ENCODE assay signal across 28 cellular contexts in genomic region chr7:143199040-143199439, GRCh38. TPM values are rescaled to one million over a fixed set of nuclear protein-coding genes. Genes with fewer than 3 reads are reported as not detected.
DNase-seq lines count a peak whose midpoint lies in the region; ATAC-seq and TF ChIP-seq lines count a peak whose summit lies in the region.
"Had no signal": no experiment of that assay in that cellular context is flagged by ENCODE, and none has a peak within 500 bp of the region (broad histone marks: within the 10 kb centered on the region; RNA-seq: fewer than 3 reads in every experiment).

No MANE protein-coding gene starts in this region.

- H3K27me3 Mint-ChIP-seq in naive thymus-derived CD8-positive, alpha-beta T cell: peaks cover 4 to 27% (median 13%) of the 10 kb centered on the region in 5 donors
- H3K27me3 Mint-ChIP-seq: progenitor cell of endocrine pancreas had no signal

- ATAC-seq in GM18909 (IDR thresholded peaks at IDR 0.05; ENCODE audit: poor library complexity, unreplicated experiment): peak; percentile 54
- ATAC-seq in HG02642 (IDR thresholded peaks at IDR 0.05; ENCODE audit: poor library complexity, unreplicated experiment): peak; percentile 61
- no peak for ATAC-seq in omental fat pad (ENCODE audit: low FRiP score)
- no peak for ATAC-seq in naive thymus-derived CD8-positive, alpha-beta T cell
- ATAC-seq: left cardiac atrium, PC-3, T-helper 17 cell had no signal

- H3K4me3 Mint-ChIP-seq in naive thymus-derived CD8-positive, alpha-beta T cell: no peak overlapping the region
- H3K4me3 Mint-ChIP-seq: activated CD4-positive, alpha-beta memory T cell treated with anti-CD3 and anti-CD28 coated beads for 36 hours; activated naive CD4-positive, alpha-beta T cell treated with anti-CD3 and anti-CD28 coated beads for 36 hours; nephron progenitor cell; T-helper 17 cell had no signal

- no peak for TF ChIP-seq CTCF in omental fat pad (IDR thresholded peaks at IDR 0.05)

- in situ Hi-C loops in SK-MEL-5 (cut with HindIII; ENCODE audit: low pct_unique_long_range_greater_than_20kb, low sequenced_read_pairs): no loop called here

- DNase-seq in Daoy (ENCODE audit: low read depth) (peak; percentile 19), SK-MEL-5 (ENCODE audit: low read depth, low spot score) (peak; percentile 55), HuH-7.5 (ENCODE audit: low spot score) (no peak), NCI-H1694 (lab: John Stamatoyannopoulos, UW) (no peak), omental fat pad (ENCODE audit: low spot score) (no peak)
- no peak for DNase-seq in naive thymus-derived CD8-positive, alpha-beta T cell
- DNase-seq: activated CD4-positive, alpha-beta memory T cell treated with anti-CD3 and anti-CD28 coated beads for 36 hours; activated naive CD4-positive, alpha-beta T cell treated with anti-CD3 and anti-CD28 coated beads for 36 hours; activated T-cell treated with anti-CD3 and anti-CD28 coated beads, Interleukin-2, amount 50 U/mL, for 1 hour; Calu3; cerebellar nuclear complex; esophagus squamous epithelium; left cardiac atrium; NCI-H1092; NCI-H526; nephron progenitor cell; PC-3; SIG-M5; stimulated activated CD4-positive, alpha-beta T cell treated with anti-CD3 and anti-CD28 coated beads, Interleukin-2, amount 100 ng/mL, for 24 hours; T-helper 17 cell; uterus had no signal

- peaks cover 0 to 3% (median 0%) of the 10 kb centered on the region in 3 donors for H3K36me3 Mint-ChIP-seq in naive thymus-derived CD8-positive, alpha-beta T cell
- H3K36me3 Mint-ChIP-seq: activated CD4-positive, alpha-beta memory T cell treated with anti-CD3 and anti-CD28 coated beads for 36 hours had no signal

- H3K4me1 Mint-ChIP-seq in naive thymus-derived CD8-positive, alpha-beta T cell: peaks cover 0 to 2% (median 0%) of the 10 kb centered on the region in 4 donors
- H3K4me1 Mint-ChIP-seq: nephron progenitor cell had no signal

- POLR2A ChIA-PET in naive thymus-derived CD8-positive, alpha-beta T cell (lab: Charles Lee): no interaction called here

- no peaks in the 10 kb centered on the region for H3K9me3 Mint-ChIP-seq in naive thymus-derived CD8-positive, alpha-beta T cell
- H3K9me3 Mint-ChIP-seq: activated CD4-positive, alpha-beta memory T cell treated with anti-CD3 and anti-CD28 coated beads for 36 hours; activated naive CD4-positive, alpha-beta T cell treated with anti-CD3 and anti-CD28 coated beads for 36 hours had no signal

- no peak overlapping the region for H3K27ac Mint-ChIP-seq in naive thymus-derived CD8-positive, alpha-beta T cell
- H3K27ac Mint-ChIP-seq: activated CD4-positive, alpha-beta memory T cell treated with anti-CD3 and anti-CD28 coated beads for 36 hours; activated naive CD4-positive, alpha-beta T cell treated with anti-CD3 and anti-CD28 coated beads for 36 hours; nephron progenitor cell; progenitor cell of endocrine pancreas; T-helper 17 cell had no signal

RNA-seq across cellular contexts. Expression of gene TAS2R39, which starts 15.8 kb away (rescaled TPM):
- total RNA-seq in Daoy (2014; rRNA removed; shearing (Covaris generic)): not detected in 2 replicates
- total RNA-seq in SK-MEL-5 (2014; rRNA removed; shearing (Covaris generic)): not detected in 2 replicates
- not detected in 2 replicates for polyA plus RNA-seq in SK-MEL-5 (2015; cell fraction: cytosol; rRNA removed)
- not detected in 2 replicates for polyA plus RNA-seq in SK-MEL-5 (2015; cell fraction: nucleus; rRNA removed)
- not detected for total RNA-seq in omental fat pad
- not detected for total RNA-seq in naive thymus-derived CD8-positive, alpha-beta T cell
- polyA plus RNA-seq in naive thymus-derived CD8-positive, alpha-beta T cell: not detected
- total RNA-seq: A673; activated CD4-positive, alpha-beta memory T cell treated with anti-CD3 and anti-CD28 coated beads for 36 hours; activated naive CD4-positive, alpha-beta T cell treated with anti-CD3 and anti-CD28 coated beads for 36 hours; astrocyte; Calu3; esophagus squamous epithelium; left cardiac atrium; mesenteric fat pad; PC-3; progenitor cell of endocrine pancreas; subcutaneous adipose tissue; T-helper 17 cell; uterus had no signal

RNA-seq across cellular contexts. Expression of gene TAS2R40, which starts 22.8 kb away (rescaled TPM):
- not detected in 2 replicates for total RNA-seq in Daoy (2014; rRNA removed; shearing (Covaris generic))
- not detected in 2 replicates for total RNA-seq in SK-MEL-5 (2014; rRNA removed; shearing (Covaris generic))
- not detected in 2 replicates for polyA plus RNA-seq in SK-MEL-5 (2015; cell fraction: cytosol; rRNA removed)
- polyA plus RNA-seq in SK-MEL-5 (2015; cell fraction: nucleus; rRNA removed): not detected in 2 replicates
- not detected for total RNA-seq in omental fat pad
- total RNA-seq in naive thymus-derived CD8-positive, alpha-beta T cell: not detected
- not detected for polyA plus RNA-seq in naive thymus-derived CD8-positive, alpha-beta T cell
- total RNA-seq: A673; activated CD4-positive, alpha-beta memory T cell treated with anti-CD3 and anti-CD28 coated beads for 36 hours; activated naive CD4-positive, alpha-beta T cell treated with anti-CD3 and anti-CD28 coated beads for 36 hours; astrocyte; Calu3; esophagus squamous epithelium; left cardiac atrium; mesenteric fat pad; PC-3; progenitor cell of endocrine pancreas; subcutaneous adipose tissue; T-helper 17 cell; uterus had no signal

Comparison
In these comparisons a context has a peak if more than half of its experiments do, and no peak if none do; other contexts are left out.
1. DNase-seq: peak in Daoy (single experiment) and SK-MEL-5 (single experiment); none in HuH-7.5 (single experiment), NCI-H1694 (single experiment), omental fat pad (single experiment) and naive thymus-derived CD8-positive, alpha-beta T cell (0 of 10).
2. ATAC-seq: peak in GM18909 (single experiment) and HG02642 (single experiment); none in omental fat pad (single experiment) and naive thymus-derived CD8-positive, alpha-beta T cell (0 of 2).